In the genomic region with DNA sequence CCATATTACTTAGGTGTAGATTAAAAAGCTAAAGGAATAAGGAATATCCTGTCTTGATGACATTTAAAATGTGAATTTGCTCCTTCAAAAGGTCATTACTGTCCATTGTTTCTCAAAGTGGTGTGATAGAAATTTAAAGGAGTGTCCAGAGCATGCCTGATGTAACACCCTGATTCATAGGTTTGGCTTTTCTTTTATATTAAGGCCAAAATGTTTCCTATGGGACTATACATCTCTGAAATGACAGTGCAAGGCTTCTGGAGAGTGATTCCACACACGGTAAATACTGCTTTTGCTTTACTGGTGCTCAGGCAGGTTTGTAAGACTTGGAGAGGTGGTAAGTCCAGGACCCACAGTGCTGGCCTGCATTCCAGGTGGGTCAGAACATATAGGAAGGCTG, we compare ENCODE assay signal across 27 cellular contexts.
DNase-seq lines count a peak whose midpoint lies in the region; ATAC-seq and TF ChIP-seq lines count a peak whose summit lies in the region.
"Had no signal": no experiment of that assay in that cellular context is flagged by ENCODE, and none has a peak within 500 bp of the region (broad histone marks: within the 10 kb centered on the region; RNA-seq: fewer than 3 reads in every experiment).

No MANE protein-coding gene starts in this region.

- H3K9me3 ChIP-seq in adipocyte (ENCODE audit: control insufficient read depth, low read length) (peaks cover 9% of the 10 kb centered on the region), fibroblast of lung (ENCODE audit: control insufficient read depth, insufficient read depth, low read depth, low read length) (no peaks in the 10 kb centered on the region), T-helper 17 cell (ENCODE audit: control insufficient read depth, low read length, poor library complexity, severe bottlenecking) (no peaks in the 10 kb centered on the region)
- H3K9me3 ChIP-seq: BE2C, lower lobe of right lung had no signal

- H3K36me3 ChIP-seq in adipocyte (ENCODE audit: control insufficient read depth, insufficient read depth, low read length, severe bottlenecking) (no peaks in the 10 kb centered on the region), fibroblast of lung (ENCODE audit: control insufficient read depth, insufficient read depth, low read length) (no peaks in the 10 kb centered on the region)
- H3K36me3 ChIP-seq: BE2C, brain microvascular endothelial cell, lower lobe of right lung had no signal

- no peak overlapping the region for H3K4me2 ChIP-seq in fibroblast of lung (ENCODE audit: extremely low read depth, insufficient read depth, low read length)

- no peaks in the 10 kb centered on the region for H4K20me1 ChIP-seq in fibroblast of lung (ENCODE audit: control insufficient read depth, extremely low read depth, insufficient read depth, low read length)

- no peak overlapping the region for H3K27ac Mint-ChIP-seq in T-helper 17 cell
- H3K27ac Mint-ChIP-seq: activated B cell treated with CpG ODN at 0.5 μM for 24 hours; activated T-cell treated with anti-CD3 and anti-CD28 coated beads, Interleukin-2, amount 50 U/mL, for 24 hours; CD8-positive, alpha-beta T cell; nephron; stimulated activated naive B cell treated with anti-CD40 and anti-IgM and Interleukin-4, amounts not matched to agents 10 μg/mL and 1 μg/mL and 100 μg/mL, for 72 hours had no signal

- H3K27me3 ChIP-seq in adipocyte (replicated peaks; ENCODE audit: control insufficient read depth, insufficient read depth, low read length) (peaks cover 4% of the 10 kb centered on the region), fibroblast of lung (ENCODE audit: control insufficient read depth, insufficient read depth, low read length) (no peaks in the 10 kb centered on the region)
- H3K27me3 ChIP-seq: BE2C, brain microvascular endothelial cell had no signal

- ATAC-seq in HG03135 (IDR thresholded peaks at IDR 0.05; ENCODE audit: unreplicated experiment): no peak
- ATAC-seq in GM19455 (IDR thresholded peaks at IDR 0.05; ENCODE audit: unreplicated experiment): no peak
- ATAC-seq in T-helper 17 cell: no peak
- ATAC-seq: CD8-positive, alpha-beta T cell; lower lobe of right lung; stimulated activated naive B cell treated with anti-CD40 and anti-IgM and Interleukin-4, amounts not matched to agents 10 μg/mL and 1 μg/mL and 100 μg/mL, for 72 hours had no signal

- H3K4me1 Mint-ChIP-seq in T-helper 17 cell: no peaks in the 10 kb centered on the region
- H3K4me1 Mint-ChIP-seq: activated B cell treated with CpG ODN at 0.5 μM for 24 hours; nephron; stimulated activated naive B cell treated with anti-CD40 and anti-IgM and Interleukin-4, amounts not matched to agents 10 μg/mL and 1 μg/mL and 100 μg/mL, for 72 hours had no signal

- no peaks in the 10 kb centered on the region for H3K27me3 Mint-ChIP-seq in T-helper 17 cell
- H3K27me3 Mint-ChIP-seq: activated T-cell treated with anti-CD3 and anti-CD28 coated beads, Interleukin-2, amount 50 U/mL, for 24 hours; stimulated activated naive B cell treated with anti-CD40 and anti-IgM and Interleukin-4, amounts not matched to agents 10 μg/mL and 1 μg/mL and 100 μg/mL, for 72 hours had no signal

- H3K9ac ChIP-seq in adipocyte (ENCODE audit: low read length) (no peak overlapping the region), fibroblast of lung (ENCODE audit: insufficient read depth, low read length) (no peak overlapping the region)

- TF ChIP-seq CTCF in fibroblast of lung (conservative IDR thresholded peaks at IDR 0.05 in 1 of 2, IDR thresholded peaks at IDR 0.05 in 1 of 2; ENCODE audit: low read depth in 1 of 2, low read length in 2 of 2): no peak

- H3K79me2 ChIP-seq in fibroblast of lung (ENCODE audit: control insufficient read depth, insufficient read depth, low read length): no peaks in the 10 kb centered on the region

- no peak overlapping the region for H3K4me3 Mint-ChIP-seq in T-helper 17 cell
- H3K4me3 Mint-ChIP-seq: activated B cell treated with CpG ODN at 0.5 μM for 24 hours; activated T-cell treated with anti-CD3 and anti-CD28 coated beads, Interleukin-2, amount 50 U/mL, for 24 hours; CD8-positive, alpha-beta T cell; nephron; stimulated activated naive B cell treated with anti-CD40 and anti-IgM and Interleukin-4, amounts not matched to agents 10 μg/mL and 1 μg/mL and 100 μg/mL, for 72 hours had no signal

- H3K4me3 ChIP-seq in adipocyte (ENCODE audit: low read length): no peak overlapping the region
- H3K4me3 ChIP-seq in fibroblast of lung (replicated peaks in 1 of 4; ENCODE audit: control extremely low read depth in 1 of 4, insufficient read depth in 1 of 4, low read depth in 3 of 4, low read length in 4 of 4): no peak overlapping the region
- H3K4me3 ChIP-seq: lower lobe of right lung, skin epidermis had no signal

- H3K4me1 ChIP-seq in adipocyte (ENCODE audit: control insufficient read depth, insufficient read depth, low read length): peaks cover 7% of the 10 kb centered on the region
- no peaks in the 10 kb centered on the region for H3K4me1 ChIP-seq in fibroblast of lung (ENCODE audit: control insufficient read depth, extremely low read depth, insufficient read depth, low read length)
- H3K4me1 ChIP-seq: BE2C, lower lobe of right lung had no signal

- H3K27ac ChIP-seq in fibroblast of lung (ENCODE audit: insufficient read depth, low read length): no peak overlapping the region
- H3K27ac ChIP-seq: brain microvascular endothelial cell, lower lobe of right lung, skin epidermis had no signal

- H3K36me3 Mint-ChIP-seq in T-helper 17 cell (ENCODE audit: low read depth): no peaks in the 10 kb centered on the region
- H3K36me3 Mint-ChIP-seq: CD8-positive, alpha-beta T cell; stimulated activated naive B cell treated with anti-CD40 and anti-IgM and Interleukin-4, amounts not matched to agents 10 μg/mL and 1 μg/mL and 100 μg/mL, for 72 hours had no signal

- peak; percentile 14 for DNase-seq in GM03348 (ENCODE audit: low spot score)
- peak; percentile 26 for DNase-seq in adipocyte (ENCODE audit: low read depth)
- DNase-seq in fibroblast of lung (ENCODE audit: low read depth in 2 of 2): peak; percentile 2 to 47
- peak; percentile 3 for DNase-seq in non-pigmented ciliary epithelial cell (ENCODE audit: low read depth)
- no peak for DNase-seq in mesenteric fat pad (ENCODE audit: low spot score)
- DNase-seq in T-helper 17 cell: no peak
- DNase-seq: activated B cell treated with CpG ODN at 0.5 μM for 24 hours; activated CD4-positive, alpha-beta T cell treated with anti-CD3 and anti-CD28 coated beads, Interleukin-2, amount 50 U/mL, for 1 hour; activated gamma-delta T cell treated with Interleukin-2 at 50 U/mL for 16 hours; activated T-cell treated with anti-CD3 and anti-CD28 coated beads, Interleukin-2, amount 50 U/mL, for 24 hours; BE2C; CD8-positive, alpha-beta T cell; effector CD4-positive, alpha-beta T cell; IMR-90; lower lobe of right lung; NCI-H1048; NCI-H1694 treated with DMSO at 0.1 percent for 48 hours; RPMI8226; stimulated activated naive B cell treated with anti-CD40 and anti-IgM and Interleukin-4, amounts not matched to agents 10 μg/mL and 1 μg/mL and 100 μg/mL, for 72 hours; substantia nigra; T-helper 1 cell; trophoblast cell had no signal

- no peak overlapping the region for H2AFZ ChIP-seq in fibroblast of lung (ENCODE audit: low read length)

Comparison
In these comparisons a context has a peak if more than half of its experiments do, and no peak if none do; other contexts are left out.
1. DNase-seq: peak in GM03348 (single experiment), adipocyte (single experiment), fibroblast of lung (2 of 2) and non-pigmented ciliary epithelial cell (single experiment); none in mesenteric fat pad (single experiment) and T-helper 17 cell (0 of 3).